1 cellular context compared by ENCODE assay signal in the genomic region with DNA sequence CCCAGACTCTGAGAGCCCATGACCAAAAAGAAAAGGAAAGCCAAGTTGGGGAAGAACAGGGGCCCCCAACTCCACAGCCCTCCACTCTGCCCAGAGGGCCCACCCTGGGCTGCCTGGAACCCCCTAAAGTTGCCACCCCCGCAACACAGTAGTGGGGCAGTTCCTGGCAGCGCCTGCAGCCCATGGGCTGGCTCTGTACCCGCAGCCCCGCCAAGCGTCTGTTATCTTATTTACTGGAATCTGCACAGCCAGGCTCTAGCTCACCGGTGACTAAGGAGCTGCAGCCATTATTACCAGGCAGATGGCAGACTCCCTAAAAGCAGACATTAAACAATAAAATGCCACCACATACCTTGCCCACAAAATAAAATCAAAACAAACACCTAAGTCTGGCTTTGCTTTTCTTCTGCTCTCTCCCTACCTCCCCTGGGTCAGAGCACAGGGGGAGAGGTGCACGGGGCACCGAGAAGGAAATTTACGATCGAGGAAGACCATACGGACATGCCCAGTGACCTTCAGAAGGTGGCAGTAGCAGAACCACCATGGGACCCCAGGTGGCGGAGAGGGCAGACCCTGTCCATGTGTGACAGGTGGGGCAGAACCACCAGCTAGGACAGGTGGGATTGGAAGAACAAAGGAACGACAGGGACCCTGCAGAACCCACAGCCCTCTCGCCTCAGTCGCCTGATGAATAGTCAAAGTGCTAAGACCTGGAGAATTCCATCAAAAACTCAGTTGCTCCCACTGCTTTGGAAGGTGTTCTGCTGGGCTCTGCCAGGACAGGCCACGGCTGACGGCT.
TF ChIP-seq lines count a peak whose summit lies in the region.

No MANE protein-coding gene starts in this region.

TF ChIP-seq in HEK293, 187 proteins besides CTCF, POLR2A, EP300 and RAD21 (continued from another document):
- TF ChIP-seq PRDM4 (tag by site-specific recombination; IDR thresholded peaks at IDR 0.05) (no peak), ZIC2 (tag by site-specific recombination; IDR thresholded peaks at IDR 0.05) (peak; percentile 36; the same call in 1 of the 2 replicates), ZNF169 (tag by site-specific recombination; IDR thresholded peaks at IDR 0.05) (no peak), ZNF26 (tag by site-specific recombination; IDR thresholded peaks at IDR 0.05) (no peak), ZNF335 (tag by site-specific recombination; conservative IDR thresholded peaks at IDR 0.05) (peak; percentile 29), ZNF394 (tag by site-specific recombination; IDR thresholded peaks at IDR 0.05; ENCODE audit: borderline replicate concordance) (no peak), ZNF654 (tag by site-specific recombination; IDR thresholded peaks at IDR 0.05; ENCODE audit: low read depth) (no peak)
- TF ChIP-seq, protein P1, sequence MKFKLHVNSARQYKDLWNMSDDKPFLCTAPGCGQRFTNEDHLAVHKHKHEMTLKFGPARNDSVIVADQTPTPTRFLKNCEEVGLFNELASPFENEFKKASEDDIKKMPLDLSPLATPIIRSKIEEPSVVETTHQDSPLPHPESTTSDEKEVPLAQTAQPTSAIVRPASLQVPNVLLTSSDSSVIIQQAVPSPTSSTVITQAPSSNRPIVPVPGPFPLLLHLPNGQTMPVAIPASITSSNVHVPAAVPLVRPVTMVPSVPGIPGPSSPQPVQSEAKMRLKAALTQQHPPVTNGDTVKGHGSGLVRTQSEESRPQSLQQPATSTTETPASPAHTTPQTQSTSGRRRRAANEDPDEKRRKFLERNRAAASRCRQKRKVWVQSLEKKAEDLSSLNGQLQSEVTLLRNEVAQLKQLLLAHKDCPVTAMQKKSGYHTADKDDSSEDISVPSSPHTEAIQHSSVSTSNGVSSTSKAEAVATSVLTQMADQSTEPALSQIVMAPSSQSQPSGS (tag by site-specific recombination; IDR thresholded peaks at IDR 0.05; ENCODE audit: low read depth), result no peak
